2 cellular contexts compared by ENCODE assay signal in the genomic region with DNA sequence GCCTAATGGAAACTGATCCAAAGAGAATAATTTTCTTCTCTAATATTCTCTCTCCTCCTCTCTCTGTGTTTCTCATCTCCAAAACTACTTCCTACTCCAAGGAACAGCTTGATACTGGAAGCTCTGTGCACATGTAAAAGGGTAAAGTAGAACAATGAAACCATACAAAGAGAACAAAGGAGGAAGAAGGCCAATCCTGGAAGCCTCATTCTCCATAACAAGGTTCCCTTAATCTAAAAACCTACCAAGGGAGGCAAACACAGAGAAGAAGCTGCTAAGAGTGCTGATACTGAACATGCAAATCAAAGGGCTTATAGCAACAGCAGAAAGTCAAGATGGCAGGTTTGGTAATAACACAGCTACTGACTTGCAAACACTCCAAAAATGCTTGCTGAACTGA.
TF ChIP-seq lines count a peak whose summit lies in the region.

No MANE protein-coding gene starts in this region.

TF ChIP-seq in GM23338, 12 proteins besides CTCF, POLR2A, EP300 and RAD21 (continued from another document):
- TF ChIP-seq, protein P1, sequence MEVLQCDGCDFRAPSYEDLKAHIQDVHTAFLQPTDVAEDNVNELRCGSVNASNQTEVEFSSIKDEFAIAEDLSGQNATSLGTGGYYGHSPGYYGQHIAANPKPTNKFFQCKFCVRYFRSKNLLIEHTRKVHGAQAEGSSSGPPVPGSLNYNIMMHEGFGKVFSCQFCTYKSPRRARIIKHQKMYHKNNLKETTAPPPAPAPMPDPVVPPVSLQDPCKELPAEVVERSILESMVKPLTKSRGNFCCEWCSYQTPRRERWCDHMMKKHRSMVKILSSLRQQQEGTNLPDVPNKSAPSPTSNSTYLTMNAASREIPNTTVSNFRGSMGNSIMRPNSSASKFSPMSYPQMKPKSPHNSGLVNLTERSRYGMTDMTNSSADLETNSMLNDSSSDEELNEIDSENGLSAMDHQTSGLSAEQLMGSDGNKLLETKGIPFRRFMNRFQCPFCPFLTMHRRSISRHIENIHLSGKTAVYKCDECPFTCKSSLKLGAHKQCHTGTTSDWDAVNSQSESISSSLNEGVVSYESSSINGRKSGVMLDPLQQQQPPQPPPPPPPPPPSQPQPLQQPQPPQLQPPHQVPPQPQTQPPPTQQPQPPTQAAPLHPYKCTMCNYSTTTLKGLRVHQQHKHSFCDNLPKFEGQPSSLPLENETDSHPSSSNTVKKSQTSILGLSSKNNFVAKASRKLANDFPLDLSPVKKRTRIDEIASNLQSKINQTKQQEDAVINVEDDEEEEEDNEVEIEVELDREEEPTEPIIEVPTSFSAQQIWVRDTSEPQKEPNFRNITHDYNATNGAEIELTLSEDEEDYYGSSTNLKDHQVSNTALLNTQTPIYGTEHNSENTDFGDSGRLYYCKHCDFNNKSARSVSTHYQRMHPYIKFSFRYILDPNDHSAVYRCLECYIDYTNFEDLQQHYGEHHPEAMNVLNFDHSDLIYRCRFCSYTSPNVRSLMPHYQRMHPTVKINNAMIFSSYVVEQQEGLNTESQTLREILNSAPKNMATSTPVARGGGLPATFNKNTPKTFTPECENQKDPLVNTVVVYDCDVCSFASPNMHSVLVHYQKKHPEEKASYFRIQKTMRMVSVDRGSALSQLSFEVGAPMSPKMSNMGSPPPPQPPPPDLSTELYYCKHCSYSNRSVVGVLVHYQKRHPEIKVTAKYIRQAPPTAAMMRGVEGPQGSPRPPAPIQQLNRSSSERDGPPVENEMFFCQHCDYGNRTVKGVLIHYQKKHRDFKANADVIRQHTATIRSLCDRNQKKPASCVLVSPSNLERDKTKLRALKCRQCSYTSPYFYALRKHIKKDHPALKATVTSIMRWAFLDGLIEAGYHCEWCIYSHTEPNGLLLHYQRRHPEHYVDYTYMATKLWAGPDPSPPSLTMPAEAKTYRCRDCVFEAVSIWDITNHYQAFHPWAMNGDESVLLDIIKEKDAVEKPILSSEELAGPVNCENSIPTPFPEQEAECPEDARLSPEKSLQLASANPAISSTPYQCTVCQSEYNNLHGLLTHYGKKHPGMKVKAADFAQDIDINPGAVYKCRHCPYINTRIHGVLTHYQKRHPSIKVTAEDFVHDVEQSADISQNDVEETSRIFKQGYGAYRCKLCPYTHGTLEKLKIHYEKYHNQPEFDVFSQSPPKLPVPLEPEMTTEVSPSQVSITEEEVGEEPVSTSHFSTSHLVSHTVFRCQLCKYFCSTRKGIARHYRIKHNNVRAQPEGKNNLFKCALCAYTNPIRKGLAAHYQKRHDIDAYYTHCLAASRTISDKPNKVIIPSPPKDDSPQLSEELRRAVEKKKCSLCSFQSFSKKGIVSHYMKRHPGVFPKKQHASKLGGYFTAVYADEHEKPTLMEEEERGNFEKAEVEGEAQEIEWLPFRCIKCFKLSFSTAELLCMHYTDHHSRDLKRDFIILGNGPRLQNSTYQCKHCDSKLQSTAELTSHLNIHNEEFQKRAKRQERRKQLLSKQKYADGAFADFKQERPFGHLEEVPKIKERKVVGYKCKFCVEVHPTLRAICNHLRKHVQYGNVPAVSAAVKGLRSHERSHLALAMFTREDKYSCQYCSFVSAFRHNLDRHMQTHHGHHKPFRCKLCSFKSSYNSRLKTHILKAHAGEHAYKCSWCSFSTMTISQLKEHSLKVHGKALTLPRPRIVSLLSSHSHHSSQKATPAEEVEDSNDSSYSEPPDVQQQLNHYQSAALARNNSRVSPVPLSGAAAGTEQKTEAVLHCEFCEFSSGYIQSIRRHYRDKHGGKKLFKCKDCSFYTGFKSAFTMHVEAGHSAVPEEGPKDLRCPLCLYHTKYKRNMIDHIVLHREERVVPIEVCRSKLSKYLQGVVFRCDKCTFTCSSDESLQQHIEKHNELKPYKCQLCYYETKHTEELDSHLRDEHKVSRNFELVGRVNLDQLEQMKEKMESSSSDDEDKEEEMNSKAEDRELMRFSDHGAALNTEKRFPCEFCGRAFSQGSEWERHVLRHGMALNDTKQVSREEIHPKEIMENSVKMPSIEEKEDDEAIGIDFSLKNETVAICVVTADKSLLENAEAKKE (CRISPR knock-in tag; IDR thresholded peaks at IDR 0.05) = peak; percentile 46; the same call in 1 of the 2 replicates
TF ChIP-seq in GM23338: peak in this region for 1.

TF ChIP-seq in H1, 55 proteins besides CTCF, POLR2A, EP300 and RAD21 (continued from another document):
- TF ChIP-seq KDM4A (IDR thresholded peaks at IDR 0.05; ENCODE audit: low read depth, low read length, severe bottlenecking) = no peak
- no peak for TF ChIP-seq CBX5 (IDR thresholded peaks at IDR 0.05; ENCODE audit: low read depth, low read length)
- no peak for TF ChIP-seq CHD1 (IDR thresholded peaks at IDR 0.05; ENCODE audit: low read depth, low read length)
